In the genomic region with DNA sequence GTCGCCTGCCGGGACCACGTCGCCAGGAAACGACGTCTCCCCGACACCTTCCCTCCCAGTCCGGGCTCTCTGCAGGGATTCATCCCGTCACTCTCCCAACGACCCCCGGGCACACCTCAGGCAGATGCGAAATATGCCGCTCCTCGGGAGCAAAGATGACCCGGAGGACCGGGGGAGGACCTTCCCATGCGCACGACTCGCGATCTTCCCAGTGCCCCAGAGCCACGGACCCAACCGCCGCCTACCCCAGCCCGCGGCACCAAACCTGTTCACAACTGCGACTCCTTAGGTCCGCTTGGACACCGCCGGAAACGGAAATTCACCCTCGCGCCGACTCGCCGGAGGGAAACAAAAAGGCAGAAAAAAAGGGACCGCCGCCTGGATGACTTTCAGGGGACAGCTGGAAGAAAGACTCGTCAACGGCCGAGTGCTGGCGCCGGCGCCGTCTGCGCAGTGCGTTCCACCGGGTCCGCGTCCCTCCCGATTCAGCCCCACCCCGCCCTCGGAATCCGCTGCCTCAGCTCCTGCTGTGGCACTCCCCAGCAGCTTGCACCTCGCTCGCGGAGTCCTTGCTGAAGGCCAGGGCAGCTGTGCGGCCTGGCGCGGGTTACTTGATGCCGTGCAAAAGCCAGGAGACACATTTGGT, we compare ENCODE assay signal across 8 cellular contexts. TPM values are rescaled to one million over a fixed set of nuclear protein-coding genes. Genes with fewer than 3 reads are reported as not detected.
DNase-seq lines count a peak whose midpoint lies in the region; ATAC-seq, FAIRE-seq and TF ChIP-seq lines count a peak whose summit lies in the region.
"Not testable (repeated sequence)": the region's sequence is repeated elsewhere in the genome, so short reads cannot be mapped to it uniquely, and the experiment has no call there.

No MANE protein-coding gene starts in this region.

- 0 to 1% (median 1%) methylated on average over 28 to 47 of the region's 60 CpGs for WGBS in small intestine, 3 donors

- CTCF ChIA-PET in A673 (lab: Charles Lee), result not testable (repeated sequence)

- peak; percentile 93 for DNase-seq in A673 (ENCODE audit: low spot score)
- DNase-seq in NCI-H2171 treated with DMSO at 0.1 percent for 48 hours (lab: John Stamatoyannopoulos, UW), result peak; percentile 78
- DNase-seq in bronchial epithelial cell (ENCODE audit: low read depth), result peak; percentile 35
- DNase-seq in iPS-NIHi7 (ENCODE audit: extremely low spot score), result peak; percentile 58
- DNase-seq in small intestine, result peak; percentile 85

- H3K27ac ChIP-seq in A673 (ENCODE audit: low read depth, low read length, poor library complexity, severe bottlenecking) (peak overlapping the region; percentile 78), small intestine (ENCODE audit: low read depth in 1 of 2, low read length in 1 of 2) (peak overlapping the region; percentile 86 to 89)

- not testable (repeated sequence) for FAIRE-seq in bronchial epithelial cell (lab: Jason Lieb, UNC); small intestine (lab: Jason Lieb, UNC)

- not testable (repeated sequence) for H3K27me3 ChIP-seq in A673 (replicated peaks; ENCODE audit: insufficient read depth, low read depth, low read length, poor library complexity); bronchial epithelial cell (ENCODE audit: control insufficient read depth, insufficient read depth, low read length); small intestine (ENCODE audit: control insufficient read depth in 2 of 2, insufficient read depth in 2 of 2, low read length in 2 of 2)

- H3K36me3 ChIP-seq in A673 (ENCODE audit: insufficient read depth, low read length, poor library complexity, severe bottlenecking); bronchial epithelial cell (ENCODE audit: control insufficient read depth, insufficient read depth, low read length); small intestine (ENCODE audit: control insufficient read depth in 2 of 2, insufficient read depth in 2 of 2, low read length in 2 of 2): not testable (repeated sequence)

- not testable (repeated sequence) for TF ChIP-seq CTCF in A673 (conservative IDR thresholded peaks at IDR 0.05; ENCODE audit: low read depth, low read length); WI38 (IDR thresholded peaks at IDR 0.05; ENCODE audit: low read depth, low read length); bronchial epithelial cell (IDR thresholded peaks at IDR 0.05; ENCODE audit: insufficient read depth, low read length, severe bottlenecking)

- not testable (repeated sequence) for H3K4me1 ChIP-seq in A673 (ENCODE audit: insufficient read depth, low read length, poor library complexity, severe bottlenecking); small intestine (ENCODE audit: control insufficient read depth in 2 of 2, insufficient read depth in 1 of 2, low read depth in 1 of 2, low read length in 1 of 2)

- POLR2A ChIA-PET in A673 (lab: Charles Lee; ENCODE audit: low non-redundant PET), result not testable (repeated sequence)

- intact Hi-C loops in A673 (cut with micrococcal nuclease; ENCODE audit: unreplicated experiment), result not testable (repeated sequence)

- not testable (repeated sequence) for BruUV-seq in A673 (replicated peaks; lab: Mats Ljungman, UMichigan)

- H3K4me3 ChIP-seq in A673 (ENCODE audit: low read depth, low read length, poor library complexity, severe bottlenecking), result peak overlapping the region; percentile 65
- peak overlapping the region; percentile 73 for H3K4me3 ChIP-seq in WI38 (ENCODE audit: low read depth, low read length)
- H3K4me3 ChIP-seq in bronchial epithelial cell (ENCODE audit: low read depth, low read length), result peak overlapping the region; percentile 71
- peak overlapping the region; percentile 44 to 60 for H3K4me3 ChIP-seq in small intestine (ENCODE audit: low read depth in 1 of 2, low read length in 2 of 2)

- not testable (repeated sequence) for H3K9me3 ChIP-seq in A673 (ENCODE audit: low read depth, low read length, poor library complexity, severe bottlenecking); small intestine (ENCODE audit: control insufficient read depth, low read depth)

- ATAC-seq in GM18909 (IDR thresholded peaks at IDR 0.05; ENCODE audit: poor library complexity, unreplicated experiment), result peak; percentile 89
- peak; percentile 88 for ATAC-seq in HG03135 (IDR thresholded peaks at IDR 0.05; ENCODE audit: unreplicated experiment)

RNA-seq across cellular contexts. Expression of gene AGAP9, which starts 29.9 kb away (rescaled TPM):
- 9.5 and 11.7 TPM in 2 replicates for total RNA-seq in A673 (2021)
- total RNA-seq in bronchial epithelial cell, result 2.3 and 3.7 TPM in 2 replicates
- 10 to 100 TPM; 12.3 to 81.2 (median 13.5) TPM for polyA plus RNA-seq in small intestine

Comparison
In these comparisons a context has a peak if more than half of its experiments do, and no peak if none do; other contexts are left out.
1. Peak in every context shown above with its lines: DNase-seq, ATAC-seq, H3K4me3 ChIP-seq and H3K27ac ChIP-seq.
2. DNase-seq: peak in every context shown above with its lines; median percentile 93 in A673; 85 in small intestine; 78 in NCI-H2171 treated with DMSO at 0.1 percent for 48 hours; 58 in iPS-NIHi7; 35 in bronchial epithelial cell.